ENCODE assay signal across 8 cellular contexts in genomic region chr10:35641430-35642015, GRCh38. TPM values are rescaled to one million over a fixed set of nuclear protein-coding genes. Genes with fewer than 3 reads are reported as not detected.
A peak's percentile ranks its signal among the peaks of the same experiment; 100 is the strongest.
DNase-seq lines count a peak whose midpoint lies in the region; ATAC-seq, FAIRE-seq and TF ChIP-seq lines count a peak whose summit lies in the region.

No MANE protein-coding gene starts in this region.

- H3K4me3 ChIP-seq in HEK293 (ENCODE audit: low read depth, low read length) (peak overlapping the region; percentile 60), MM.1S (ENCODE audit: low read length) (peak overlapping the region; percentile 81), breast epithelium (peak overlapping the region; percentile 65 to 92 (median 86)), HepG2 (replicated peaks in 1 of 3; ENCODE audit: insufficient read depth in 1 of 3, low read depth in 2 of 3, low read length in 3 of 3) (peak overlapping the region; percentile 51 to 68 (median 58); a peak in 5 of 6 replicates), tibial nerve (peak overlapping the region; percentile 74 to 95 (median 86))

- TF ChIP-seq EP300 in HepG2 (IDR thresholded peaks at IDR 0.05; ENCODE audit: low read depth in 2 of 2, low read length in 2 of 2) (no peak), HepG2 (CRISPR knock-in tag; IDR thresholded peaks at IDR 0.05; ENCODE audit: borderline replicate concordance) (no peak), tibial nerve (IDR thresholded peaks at IDR 0.05) (no peak)

- no TSS peak for BruUV-seq in HepG2 (replicated peaks; lab: Mats Ljungman, UMichigan)

- POLR2A ChIA-PET in activated CD4-positive, alpha-beta T cell treated with anti-CD3 and anti-CD28 coated beads, Interleukin-2, amount 10 ng/mL, durations not matched to agents 7 days and 5 days (lab: Charles Lee): no interaction called here
- POLR2A ChIA-PET in HEK293 (lab: Yijun Ruan, JAX): no interaction called here
- POLR2A ChIA-PET in HepG2 (lab: Yijun Ruan, JAX): no interaction called here

- peak overlapping the region; percentile 100 for H3K4me2 ChIP-seq in MM.1S (ENCODE audit: low read depth, low read length)
- peak overlapping the region; percentile 78 for H3K4me2 ChIP-seq in HepG2 (ENCODE audit: low read depth, low read length)

- peak overlapping the region; percentile 71 for H3K4me3 Mint-ChIP-seq in activated CD4-positive, alpha-beta T cell treated with anti-CD3 and anti-CD28 coated beads, Interleukin-2, amount 10 ng/mL, durations not matched to agents 7 days and 5 days

- H3K36me3 ChIP-seq in HEK293 (ENCODE audit: control insufficient read depth in 2 of 2, insufficient read depth in 1 of 2, low read length in 2 of 2) (peaks cover 0 to 6% of the 10 kb centered on the region in 2 experiments; a peak in 1 of 3 replicates), MM.1S (replicated peaks; ENCODE audit: insufficient read depth, low read length) (no peaks in the 10 kb centered on the region), breast epithelium (no peaks in the 10 kb centered on the region), HepG2 (replicated peaks in 1 of 2; ENCODE audit: control insufficient read depth in 1 of 2, insufficient read depth in 2 of 2, low read length in 2 of 2) (no peaks in the 10 kb centered on the region), tibial nerve (no peaks in the 10 kb centered on the region)

- H3K4me1 ChIP-seq in HEK293 (ENCODE audit: control insufficient read depth, insufficient read depth, low read length): peaks cover 6% of the 10 kb centered on the region
- H3K4me1 ChIP-seq in MM.1S (ENCODE audit: low read length): 0 out of 2 replicates have a peak, but pooled peaks cover 4% of the 10 kb centered on the region
- H3K4me1 ChIP-seq in breast epithelium: no peaks in the 10 kb centered on the region
- peaks cover 20% of the 10 kb centered on the region for H3K4me1 ChIP-seq in HepG2 (ENCODE audit: insufficient read depth, low read length)
- peaks cover 0 to 55% (median 12%) of the 10 kb centered on the region in 4 donors for H3K4me1 ChIP-seq in tibial nerve

- CTCF ChIA-PET in activated CD4-positive, alpha-beta T cell treated with anti-CD3 and anti-CD28 coated beads, Interleukin-2, amount 10 ng/mL, durations not matched to agents 7 days and 5 days (lab: Charles Lee): no interaction called here
- CTCF ChIA-PET in HEK293 (lab: Yijun Ruan, JAX): interaction anchor here (1.4 kb wide), 1 partner anchor 1084 kb away, joined by 5 read pairs; no protein-coding TSS in a partner anchor
- CTCF ChIA-PET in HepG2 (lab: Yijun Ruan, JAX; ENCODE audit: low intra/inter-chr PET ratio, low total read pairs): interaction anchor here (1.8 kb wide), 1 partner anchor 139 kb away, joined by 6 read pairs; no protein-coding TSS in a partner anchor

- peaks cover 72% of the 10 kb centered on the region for H3K27me3 Mint-ChIP-seq in activated CD4-positive, alpha-beta T cell treated with anti-CD3 and anti-CD28 coated beads, Interleukin-2, amount 10 ng/mL, durations not matched to agents 7 days and 5 days

- H3K27ac Mint-ChIP-seq in activated CD4-positive, alpha-beta T cell treated with anti-CD3 and anti-CD28 coated beads, Interleukin-2, amount 10 ng/mL, durations not matched to agents 7 days and 5 days: no peak overlapping the region

- H3K9me3 Mint-ChIP-seq in activated CD4-positive, alpha-beta T cell treated with anti-CD3 and anti-CD28 coated beads, Interleukin-2, amount 10 ng/mL, durations not matched to agents 7 days and 5 days: no peaks in the 10 kb centered on the region

- peaks cover 25% of the 10 kb centered on the region for H3K4me1 Mint-ChIP-seq in activated CD4-positive, alpha-beta T cell treated with anti-CD3 and anti-CD28 coated beads, Interleukin-2, amount 10 ng/mL, durations not matched to agents 7 days and 5 days

- no peak for TF ChIP-seq RAD21 in HepG2 (CRISPR knock-in tag; IDR thresholded peaks at IDR 0.05)

- TF ChIP-seq POLR2A in breast epithelium (IDR thresholded peaks at IDR 0.05) (no peak), HepG2 (IDR thresholded peaks at IDR 0.05; ENCODE audit: insufficient read depth in 1 of 2, low read depth in 2 of 2, low read length in 2 of 2) (no peak), tibial nerve (IDR thresholded peaks at IDR 0.05) (no peak)

- DNase-seq in activated CD4-positive, alpha-beta T cell treated with anti-CD3 and anti-CD28 coated beads, Interleukin-2, amount 10 ng/mL, durations not matched to agents 7 days and 5 days: no peak
- DNase-seq in activated CD4-positive, alpha-beta T cell treated with anti-CD3 and anti-CD28 coated beads, Interleukin-2, amount 50 U/mL, for 1 hour: no peak
- DNase-seq in MM.1S (peak; percentile 38), breast epithelium (ENCODE audit: low spot score in 2 of 2) (no peak), HepG2 (ENCODE audit: low spot score) (no peak), tibial nerve (ENCODE audit: low spot score in 2 of 2) (no peak), anterior cingulate cortex (lab: John Stamatoyannopoulos, UW) (no peak)

- no peaks in the 10 kb centered on the region for H3K36me3 Mint-ChIP-seq in activated CD4-positive, alpha-beta T cell treated with anti-CD3 and anti-CD28 coated beads, Interleukin-2, amount 10 ng/mL, durations not matched to agents 7 days and 5 days (ENCODE audit: low read depth)

- H2AFZ ChIP-seq in MM.1S (ENCODE audit: low read length) (peak overlapping the region; percentile 97), HepG2 (ENCODE audit: low read length) (no peak overlapping the region)

- H3K9ac ChIP-seq in MM.1S (ENCODE audit: low read length) (peak overlapping the region; percentile 54; the same call in 1 of the 2 replicates), HepG2 (ENCODE audit: insufficient read depth, low read depth, low read length) (no peak overlapping the region)

- WGBS in HepG2 (ENCODE audit: low lambda C conversion rate): no CpG with 5 or more reads among the region's 79 CpGs
- WGBS in tibial nerve, 2 donors: 0 to 2% methylated on average over 26 to 35 of the region's 79 CpGs

- H3K27me3 ChIP-seq in MM.1S (replicated peaks; ENCODE audit: insufficient read depth, low read length): no peaks in the 10 kb centered on the region
- H3K27me3 ChIP-seq in breast epithelium: no peaks in the 10 kb centered on the region
- H3K27me3 ChIP-seq in HepG2 (ENCODE audit: control insufficient read depth in 1 of 2, insufficient read depth in 2 of 2, low read length in 2 of 2): peaks cover 6 to 30% of the 10 kb centered on the region in 2 experiments
- H3K27me3 ChIP-seq in tibial nerve: no peaks in the 10 kb centered on the region

- peaks cover 18% of the 10 kb centered on the region for H3F3A ChIP-seq in MM.1S (ENCODE audit: insufficient read depth, low read length)

- no peak for FAIRE-seq in HepG2 (lab: Jason Lieb, UNC)

- no peaks in the 10 kb centered on the region for H3K9me3 ChIP-seq in HEK293 (ENCODE audit: control insufficient read depth, insufficient read depth, low read depth, low read length)
- no peaks in the 10 kb centered on the region for H3K9me3 ChIP-seq in MM.1S (replicated peaks; ENCODE audit: insufficient read depth, low read length)
- H3K9me3 ChIP-seq in breast epithelium: no peaks in the 10 kb centered on the region
- H3K9me3 ChIP-seq in HepG2 (ENCODE audit: low read length): no peaks in the 10 kb centered on the region
- no peaks in the 10 kb centered on the region for H3K9me3 ChIP-seq in tibial nerve

- H4K20me1 ChIP-seq in MM.1S (ENCODE audit: insufficient read depth, low read length): no peaks in the 10 kb centered on the region
- no peaks in the 10 kb centered on the region for H4K20me1 ChIP-seq in HepG2 (ENCODE audit: insufficient read depth, low read length)

- peak; percentile 44 for ATAC-seq in HepG2

- H3K79me2 ChIP-seq in MM.1S (ENCODE audit: low read length): no peaks in the 10 kb centered on the region
- H3K79me2 ChIP-seq in HepG2 (ENCODE audit: insufficient read depth, low read length): no peaks in the 10 kb centered on the region

- TF ChIP-seq CTCF in HEK293 (tag by site-specific recombination; IDR thresholded peaks at IDR 0.05) (no peak), MM.1S (IDR thresholded peaks at IDR 0.05; ENCODE audit: low read length) (no peak), breast epithelium (IDR thresholded peaks at IDR 0.05) (no peak), HepG2 (CRISPR knock-in tag; IDR thresholded peaks at IDR 0.05) (no peak), tibial nerve (IDR thresholded peaks at IDR 0.05) (no peak)

- H3K27ac ChIP-seq in HEK293 (ENCODE audit: extremely low read depth, low read depth, low read length): peak overlapping the region; percentile 90
- H3K27ac ChIP-seq in MM.1S (ENCODE audit: low read length): peak overlapping the region; percentile 34; the same call in 1 of the 2 replicates
- H3K27ac ChIP-seq in breast epithelium: peak overlapping the region; percentile 85 to 90
- no peak overlapping the region for H3K27ac ChIP-seq in HepG2 (ENCODE audit: extremely low read length, insufficient read depth, low read length)
- peak overlapping the region; percentile 72 to 92 (median 83) for H3K27ac ChIP-seq in tibial nerve

- H3K9me2 ChIP-seq in MM.1S (replicated peaks; ENCODE audit: insufficient read depth, low read length): no peaks in the 10 kb centered on the region

- intact Hi-C loops in breast epithelium (cut with DNase I; ENCODE audit: low total_unique reads) (no loop called here), HepG2 (cut with micrococcal nuclease; ENCODE audit: unreplicated experiment) (loop anchor here (2.0 to 5.0 kb wide), 2 partner anchors 46 to 139 kb away; no protein-coding TSS in a partner anchor)

- in situ Hi-C loops in HepG2 (cut with HindIII; ENCODE audit: extremely low pct_ligation_motif_present, low pct_unique_long_range_greater_than_20kb): loop anchor here (10.0 kb wide), 1 partner anchor 143 kb away; no protein-coding TSS in a partner anchor

RNA-seq across cellular contexts. Expression of gene FZD8, which starts 0.6 kb away (rescaled TPM):
- total RNA-seq in activated CD4-positive, alpha-beta T cell treated with anti-CD3 and anti-CD28 coated beads, Interleukin-2, amount 10 ng/mL, durations not matched to agents 7 days and 5 days: under 1 TPM; 0.15 to 0.22 TPM
- total RNA-seq in breast epithelium: 1 to 10 TPM; 2.9 to 9.5 (median 3.0) TPM
- 0.07 TPM in 1 of 2 replicates, not detected in the other for total RNA-seq in HepG2 (2016; rRNA removed; fragmentation: Illumina TruSeq; extraction: Trizol)
- not detected in 2 replicates for total RNA-seq in HepG2 (2016; cell fraction: cytosol; rRNA removed; fragmentation: Illumina TruSeq; extraction: Trizol; ENCODE audit: low read depth)
- total RNA-seq in HepG2 (2016; cell fraction: insoluble cytoplasmic fraction; rRNA removed; fragmentation: Illumina TruSeq; extraction: Trizol): 0.09 TPM in 1 of 2 replicates, not detected in the other
- 0.03 TPM in 2 replicates for total RNA-seq in HepG2 (2016; cell fraction: membrane; rRNA removed; fragmentation: Illumina TruSeq; extraction: Trizol)
- total RNA-seq in HepG2 (2016; cell fraction: nucleus; rRNA removed; fragmentation: Illumina TruSeq; extraction: Trizol): 0.09 and 0.16 TPM in 2 replicates
- 0.03 and 0.05 TPM in 2 replicates for polyA plus RNA-seq in HepG2 (2011; rRNA removed)
- polyA plus RNA-seq in HepG2 (2011; cell fraction: cytosol; rRNA removed): 0.01 TPM in 2 replicates
- 0.05 and 0.09 TPM in 2 replicates for polyA plus RNA-seq in HepG2 (2011; cell fraction: nucleus; rRNA removed)
- not detected in 2 replicates for polyA plus RNA-seq in HepG2 (2012)
- polyA plus RNA-seq in HepG2 (2016; cell fraction: cytosol; fragmentation: Illumina TruSeq; extraction: Trizol; ENCODE audit: low read depth): not detected in 2 replicates
- not detected in 2 replicates for polyA plus RNA-seq in HepG2 (2016; cell fraction: insoluble cytoplasmic fraction; fragmentation: Illumina TruSeq; extraction: Trizol; ENCODE audit: low read depth)
- polyA plus RNA-seq in HepG2 (2016; cell fraction: membrane; fragmentation: Illumina TruSeq; extraction: Trizol; ENCODE audit: low read depth): not detected in 2 replicates
- 0.21 TPM in 1 of 2 replicates, not detected in the other for polyA plus RNA-seq in HepG2 (2016; cell fraction: nucleus; fragmentation: Illumina TruSeq; extraction: Trizol; ENCODE audit: insufficient read depth, low read depth)
- polyA minus RNA-seq in HepG2 (2011; rRNA and poly(A)+ RNA removed; ENCODE audit: low replicate concordance): 3.8 TPM in 1 of 2 replicates, not detected in the other
- 0.10 TPM in 1 of 2 replicates, not detected in the other for polyA minus RNA-seq in HepG2 (2011; cell fraction: cytosol; rRNA and poly(A)+ RNA removed)
- not detected in 2 replicates for polyA minus RNA-seq in HepG2 (2011; cell fraction: nucleus; rRNA and poly(A)+ RNA removed)
- 10 to 100 TPM in 3 of 4 donors, 1 to 10 TPM in 1; 9.2 to 16.5 (median 10.4) TPM for total RNA-seq in tibial nerve

RNA-seq across cellular contexts. Expression of gene GJD4, which starts 36.4 kb away (rescaled TPM):
- total RNA-seq in activated CD4-positive, alpha-beta T cell treated with anti-CD3 and anti-CD28 coated beads, Interleukin-2, amount 10 ng/mL, durations not matched to agents 7 days and 5 days: not detected
- total RNA-seq in breast epithelium (not detected), HepG2 (2016; rRNA removed; fragmentation: Illumina TruSeq; extraction: Trizol) (not detected in 2 replicates), tibial nerve (under 1 TPM in 1 of 4 donors, not detected in 3; 0.20 TPM)
- not detected in 2 replicates for total RNA-seq in HepG2 (2016; cell fraction: cytosol; rRNA removed; fragmentation: Illumina TruSeq; extraction: Trizol; ENCODE audit: low read depth)
- not detected in 2 replicates for total RNA-seq in HepG2 (2016; cell fraction: insoluble cytoplasmic fraction; rRNA removed; fragmentation: Illumina TruSeq; extraction: Trizol)
- not detected in 2 replicates for total RNA-seq in HepG2 (2016; cell fraction: membrane; rRNA removed; fragmentation: Illumina TruSeq; extraction: Trizol)
- total RNA-seq in HepG2 (2016; cell fraction: nucleus; rRNA removed; fragmentation: Illumina TruSeq; extraction: Trizol): not detected in 2 replicates
- polyA plus RNA-seq in HepG2 (2011; rRNA removed): not detected in 2 replicates
- not detected in 2 replicates for polyA plus RNA-seq in HepG2 (2011; cell fraction: cytosol; rRNA removed)
- not detected in 2 replicates for polyA plus RNA-seq in HepG2 (2011; cell fraction: nucleus; rRNA removed)
- not detected in 2 replicates for polyA plus RNA-seq in HepG2 (2012)
- polyA plus RNA-seq in HepG2 (2016; cell fraction: cytosol; fragmentation: Illumina TruSeq; extraction: Trizol; ENCODE audit: low read depth): not detected in 2 replicates
- polyA plus RNA-seq in HepG2 (2016; cell fraction: insoluble cytoplasmic fraction; fragmentation: Illumina TruSeq; extraction: Trizol; ENCODE audit: low read depth): not detected in 2 replicates
- polyA plus RNA-seq in HepG2 (2016; cell fraction: membrane; fragmentation: Illumina TruSeq; extraction: Trizol; ENCODE audit: low read depth): not detected in 2 replicates
- polyA plus RNA-seq in HepG2 (2016; cell fraction: nucleus; fragmentation: Illumina TruSeq; extraction: Trizol; ENCODE audit: insufficient read depth, low read depth): not detected in 2 replicates
- polyA minus RNA-seq in HepG2 (2011; rRNA and poly(A)+ RNA removed; ENCODE audit: low replicate concordance): not detected in 2 replicates
- polyA minus RNA-seq in HepG2 (2011; cell fraction: cytosol; rRNA and poly(A)+ RNA removed): not detected in 2 replicates
- not detected in 2 replicates for polyA minus RNA-seq in HepG2 (2011; cell fraction: nucleus; rRNA and poly(A)+ RNA removed)
